39 cellular contexts compared by ENCODE assay signal in genomic region chr20:33285861-33286495, GRCh38. TPM values are rescaled to one million over a fixed set of nuclear protein-coding genes. Genes with fewer than 3 reads are reported as not detected.
"Had no signal": no experiment of that assay in that cellular context is flagged by ENCODE, and none has a peak within 500 bp of the region (broad histone marks: within the 10 kb centered on the region; RNA-seq: fewer than 3 reads in every experiment).

No MANE protein-coding gene starts in this region.

- H3K4me3 ChIP-seq: adrenal gland, body of pancreas, breast epithelium had no signal

- H3K36me3 Mint-ChIP-seq: activated CD4-positive, alpha-beta memory T cell treated with anti-CD3 and anti-CD28 coated beads for 36 hours; activated naive CD4-positive, alpha-beta T cell treated with anti-CD3 and anti-CD28 coated beads, Interleukin-2, amount 50 U/mL, for 72 hours; activated naive CD8-positive, alpha-beta T cell treated with anti-CD3 and anti-CD28 coated beads for 36 hours had no signal

- FAIRE-seq: astrocyte, TTC549 had no signal

- H3K27ac Mint-ChIP-seq: activated B cell treated with CpG ODN at 0.5 μM for 24 hours; activated CD4-positive, alpha-beta memory T cell treated with anti-CD3 and anti-CD28 coated beads for 36 hours; activated CD4-positive, alpha-beta T cell treated with anti-CD3 and anti-CD28 coated beads, Interleukin-2, amount 10 ng/mL, durations not matched to agents 24 days and 14 days; activated CD8-positive, alpha-beta T cell treated with anti-CD3 and anti-CD28 coated beads for 36 hours; activated naive CD4-positive, alpha-beta T cell treated with anti-CD3 and anti-CD28 coated beads for 36 hours; activated naive CD4-positive, alpha-beta T cell treated with anti-CD3 and anti-CD28 coated beads, Interleukin-2, amount 50 U/mL, for 72 hours; activated naive CD8-positive, alpha-beta T cell treated with anti-CD3 and anti-CD28 coated beads for 36 hours; activated T-cell treated with anti-CD3 and anti-CD28 coated beads, Interleukin-2, amount 50 U/mL, for 72 hours; activated T-helper 1 cell treated with anti-CD3 and anti-CD28 coated beads, Interleukin-12 subunit alpha, Interleukin-12 subunit beta, Interleukin-2, Interleukin-4 antibody, amounts not matched to agents 30 ng/mL and 10 ng/mL and 1 ng/mL, durations not matched to agents 14 hours and 24 hours and 36 hours; activated T-helper 17 cell treated with anti-CD3 and anti-CD28 coated beads, Interleukin-2, amount 50 U/mL, for 72 hours; T-helper 1 cell treated with Interleukin-12 subunit alpha and Interleukin-12 subunit beta and Interleukin-4 antibody, amounts not matched to agents 30 μg/mL and 1 μg/mL, for 36 hours; T-helper 2 cell treated with Interferon-gamma antibody and Interleukin-4, amounts not matched to agents 5 μg/mL and 100 μg/mL, for 36 hours had no signal

- H3K4me3 Mint-ChIP-seq: activated B cell treated with CpG ODN at 0.5 μM for 24 hours; activated CD4-positive, alpha-beta memory T cell treated with anti-CD3 and anti-CD28 coated beads for 36 hours; activated CD4-positive, alpha-beta T cell treated with anti-CD3 and anti-CD28 coated beads, Interleukin-2, amount 10 ng/mL, durations not matched to agents 24 days and 14 days; activated CD8-positive, alpha-beta T cell treated with anti-CD3 and anti-CD28 coated beads for 36 hours; activated naive CD4-positive, alpha-beta T cell treated with anti-CD3 and anti-CD28 coated beads for 36 hours; activated naive CD8-positive, alpha-beta T cell treated with anti-CD3 and anti-CD28 coated beads for 36 hours; activated T-cell treated with anti-CD3 and anti-CD28 coated beads, Interleukin-2, amount 50 U/mL, for 4 hours; activated T-cell treated with anti-CD3 and anti-CD28 coated beads, Interleukin-2, amount 50 U/mL, for 72 hours; activated T-helper 1 cell treated with anti-CD3 and anti-CD28 coated beads, Interleukin-12 subunit alpha, Interleukin-12 subunit beta, Interleukin-2, Interleukin-4 antibody, amounts not matched to agents 30 ng/mL and 10 ng/mL and 1 ng/mL, durations not matched to agents 14 hours and 24 hours and 36 hours; activated T-helper 17 cell treated with anti-CD3 and anti-CD28 coated beads, Interleukin-2, amount 50 U/mL, for 72 hours; T-helper 1 cell treated with Interleukin-12 subunit alpha and Interleukin-12 subunit beta and Interleukin-4 antibody, amounts not matched to agents 30 μg/mL and 1 μg/mL, for 36 hours; T-helper 2 cell treated with Interferon-gamma antibody and Interleukin-4, amounts not matched to agents 5 μg/mL and 100 μg/mL, for 36 hours had no signal

- H3K9me3 ChIP-seq: adrenal gland, body of pancreas had no signal

- ATAC-seq: activated CD8-positive, alpha-beta T cell treated with anti-CD3 and anti-CD28 coated beads for 36 hours; activated naive CD4-positive, alpha-beta T cell treated with anti-CD3 and anti-CD28 coated beads, Interleukin-2, amount 50 U/mL, for 72 hours; activated T-cell treated with anti-CD3 and anti-CD28 coated beads, Interleukin-2, amount 50 U/mL, for 4 hours; activated T-cell treated with anti-CD3 and anti-CD28 coated beads, Interleukin-2, amount 50 U/mL, for 72 hours; activated T-helper 17 cell treated with anti-CD3 and anti-CD28 coated beads, Interleukin-2, amount 50 U/mL, for 72 hours; body of pancreas had no signal

- H3K27ac ChIP-seq: adrenal gland, body of pancreas, brain microvascular endothelial cell, breast epithelium, VCaP had no signal

- H3K4me1 Mint-ChIP-seq: activated B cell treated with CpG ODN at 0.5 μM for 24 hours; activated CD4-positive, alpha-beta T cell treated with anti-CD3 and anti-CD28 coated beads, Interleukin-2, amount 10 ng/mL, durations not matched to agents 24 days and 14 days; activated naive CD8-positive, alpha-beta T cell treated with anti-CD3 and anti-CD28 coated beads for 36 hours; activated T-helper 17 cell treated with anti-CD3 and anti-CD28 coated beads, Interleukin-2, amount 50 U/mL, for 72 hours had no signal

- H3K27me3 ChIP-seq: adrenal gland, body of pancreas, breast epithelium had no signal

- H3K4me1 ChIP-seq: adrenal gland, breast epithelium had no signal

- H3K36me3 ChIP-seq: adrenal gland, brain microvascular endothelial cell, breast epithelium had no signal

- DNase-seq: activated B cell treated with CpG ODN at 0.5 μM for 24 hours; activated CD4-positive, alpha-beta memory T cell treated with anti-CD3 and anti-CD28 coated beads for 36 hours; activated CD4-positive, alpha-beta T cell treated with anti-CD3 and anti-CD28 coated beads for 4 hours; activated CD4-positive, alpha-beta T cell treated with anti-CD3 and anti-CD28 coated beads, Interleukin-2, amount 10 ng/mL, durations not matched to agents 24 days and 14 days; activated CD4-positive, alpha-beta T cell treated with anti-CD3 and anti-CD28 coated beads, Interleukin-2, amount 50 U/mL, for 1 hour; activated CD4-positive, alpha-beta T cell treated with anti-CD3 and anti-CD28 coated beads, Interleukin-2, amount 50 U/mL, for 4 hours; activated CD4-positive, CD25-positive, alpha-beta regulatory T cell treated with anti-CD3 and anti-CD28 coated beads, Interleukin-2, amount 50 U/mL, for 72 hours; activated CD8-positive, alpha-beta memory T cell treated with anti-CD3 and anti-CD28 coated beads, Interleukin-2, amount 50 U/mL, for 4 hours; activated CD8-positive, alpha-beta T cell treated with anti-CD3 and anti-CD28 coated beads for 36 hours; activated effector memory CD4-positive, alpha-beta T cell treated with anti-CD3 and anti-CD28 coated beads, Interleukin-2, amount 50 U/mL, for 16 hours; activated gamma-delta T cell treated with Interleukin-2 at 50 U/mL for 16 hours; activated naive CD4-positive, alpha-beta T cell; activated naive CD4-positive, alpha-beta T cell treated with anti-CD3 and anti-CD28 coated beads for 36 hours; activated naive CD4-positive, alpha-beta T cell treated with anti-CD3 and anti-CD28 coated beads, Interleukin-2, amount 50 U/mL, for 16 hours; activated naive CD8-positive, alpha-beta T cell treated with anti-CD3 and anti-CD28 coated beads for 36 hours; activated T-cell treated with anti-CD3 and anti-CD28 coated beads for 4 hours; activated T-cell treated with anti-CD3 and anti-CD28 coated beads, Interleukin-2, amount 50 U/mL, for 1 hour; activated T-cell treated with anti-CD3 and anti-CD28 coated beads, Interleukin-2, amount 50 U/mL, for 4 hours; activated T-cell treated with anti-CD3 and anti-CD28 coated beads, Interleukin-2, amount 50 U/mL, for 72 hours; adrenal gland; amniotic stem cell; body of pancreas; brain microvascular endothelial cell; central memory CD4-positive, alpha-beta T cell; T-helper 2 cell; T-helper 9 cell had no signal

- H3K9me3 Mint-ChIP-seq: activated B cell treated with CpG ODN at 0.5 μM for 24 hours; activated CD4-positive, alpha-beta memory T cell treated with anti-CD3 and anti-CD28 coated beads for 36 hours; activated CD4-positive, alpha-beta T cell treated with anti-CD3 and anti-CD28 coated beads, Interleukin-2, amount 10 ng/mL, durations not matched to agents 24 days and 14 days; activated CD8-positive, alpha-beta T cell treated with anti-CD3 and anti-CD28 coated beads for 36 hours; activated naive CD4-positive, alpha-beta T cell treated with anti-CD3 and anti-CD28 coated beads for 36 hours; activated naive CD4-positive, alpha-beta T cell treated with anti-CD3 and anti-CD28 coated beads, Interleukin-2, amount 50 U/mL, for 72 hours; activated naive CD8-positive, alpha-beta T cell treated with anti-CD3 and anti-CD28 coated beads for 36 hours; activated T-cell treated with anti-CD3 and anti-CD28 coated beads, Interleukin-2, amount 50 U/mL, for 4 hours; activated T-cell treated with anti-CD3 and anti-CD28 coated beads, Interleukin-2, amount 50 U/mL, for 72 hours; activated T-helper 1 cell treated with anti-CD3 and anti-CD28 coated beads, Interleukin-12 subunit alpha, Interleukin-12 subunit beta, Interleukin-2, Interleukin-4 antibody, amounts not matched to agents 30 ng/mL and 10 ng/mL and 1 ng/mL, durations not matched to agents 14 hours and 24 hours and 36 hours; activated T-helper 17 cell treated with anti-CD3 and anti-CD28 coated beads, Interleukin-2, amount 50 U/mL, for 72 hours; T-helper 1 cell treated with Interleukin-12 subunit alpha and Interleukin-12 subunit beta and Interleukin-4 antibody, amounts not matched to agents 30 μg/mL and 1 μg/mL, for 36 hours; T-helper 2 cell treated with Interferon-gamma antibody and Interleukin-4, amounts not matched to agents 5 μg/mL and 100 μg/mL, for 36 hours had no signal

- H3K27me3 Mint-ChIP-seq: activated CD8-positive, alpha-beta T cell treated with anti-CD3 and anti-CD28 coated beads for 36 hours; activated naive CD8-positive, alpha-beta T cell treated with anti-CD3 and anti-CD28 coated beads for 36 hours had no signal

RNA-seq across cellular contexts. Expression of gene BPIFB1, which starts 3.0 kb away (rescaled TPM):
- total RNA-seq: activated B cell treated with CpG ODN at 0.5 μM for 24 hours; activated CD4-positive, alpha-beta memory T cell treated with anti-CD3 and anti-CD28 coated beads for 36 hours; activated CD4-positive, alpha-beta T cell treated with anti-CD3 and anti-CD28 coated beads, Interleukin-2, amount 10 ng/mL, durations not matched to agents 24 days and 14 days; activated CD8-positive, alpha-beta memory T cell treated with anti-CD3 and anti-CD28 coated beads for 36 hours; activated CD8-positive, alpha-beta T cell treated with anti-CD3 and anti-CD28 coated beads for 36 hours; activated naive CD4-positive, alpha-beta T cell treated with anti-CD3 and anti-CD28 coated beads for 36 hours; activated naive CD4-positive, alpha-beta T cell treated with anti-CD3 and anti-CD28 coated beads, Interleukin-2, amount 50 U/mL, for 72 hours; activated naive CD8-positive, alpha-beta T cell treated with anti-CD3 and anti-CD28 coated beads for 36 hours; activated T-cell treated with anti-CD3 and anti-CD28 coated beads, Interleukin-2, amount 50 U/mL, for 4 hours; activated T-cell treated with anti-CD3 and anti-CD28 coated beads, Interleukin-2, amount 50 U/mL, for 72 hours; activated T-helper 1 cell treated with anti-CD3 and anti-CD28 coated beads, Interleukin-12 subunit alpha, Interleukin-12 subunit beta, Interleukin-2, Interleukin-4 antibody, amounts not matched to agents 30 ng/mL and 10 ng/mL and 1 ng/mL, durations not matched to agents 14 hours and 24 hours and 36 hours; activated T-helper 17 cell treated with anti-CD3 and anti-CD28 coated beads, Interleukin-2, amount 50 U/mL, for 72 hours; aorta; astrocyte; body of pancreas; cardiac septum had no signal

RNA-seq across cellular contexts. Expression of gene BPIFA1, which starts 50.2 kb away (rescaled TPM):
- total RNA-seq: activated B cell treated with CpG ODN at 0.5 μM for 24 hours; activated CD4-positive, alpha-beta memory T cell treated with anti-CD3 and anti-CD28 coated beads for 36 hours; activated CD4-positive, alpha-beta T cell treated with anti-CD3 and anti-CD28 coated beads, Interleukin-2, amount 10 ng/mL, durations not matched to agents 24 days and 14 days; activated CD8-positive, alpha-beta memory T cell treated with anti-CD3 and anti-CD28 coated beads for 36 hours; activated CD8-positive, alpha-beta T cell treated with anti-CD3 and anti-CD28 coated beads for 36 hours; activated naive CD4-positive, alpha-beta T cell treated with anti-CD3 and anti-CD28 coated beads for 36 hours; activated naive CD4-positive, alpha-beta T cell treated with anti-CD3 and anti-CD28 coated beads, Interleukin-2, amount 50 U/mL, for 72 hours; activated naive CD8-positive, alpha-beta T cell treated with anti-CD3 and anti-CD28 coated beads for 36 hours; activated T-cell treated with anti-CD3 and anti-CD28 coated beads, Interleukin-2, amount 50 U/mL, for 4 hours; activated T-cell treated with anti-CD3 and anti-CD28 coated beads, Interleukin-2, amount 50 U/mL, for 72 hours; activated T-helper 1 cell treated with anti-CD3 and anti-CD28 coated beads, Interleukin-12 subunit alpha, Interleukin-12 subunit beta, Interleukin-2, Interleukin-4 antibody, amounts not matched to agents 30 ng/mL and 10 ng/mL and 1 ng/mL, durations not matched to agents 14 hours and 24 hours and 36 hours; activated T-helper 17 cell treated with anti-CD3 and anti-CD28 coated beads, Interleukin-2, amount 50 U/mL, for 72 hours; adrenal gland; aorta; astrocyte; body of pancreas; breast epithelium; cardiac septum; cerebellum had no signal
- polyA plus RNA-seq: adrenal gland, aorta had no signal
